Comparison of ENCODE assay signal across 28 cellular contexts in genomic region chr3:64289622-64290021, GRCh38.
"Had no signal": no experiment of that assay in that cellular context is flagged by ENCODE, and none has a peak within 500 bp of the region (broad histone marks: within the 10 kb centered on the region; RNA-seq: fewer than 3 reads in every experiment).

No MANE protein-coding gene starts in this region.

- ATAC-seq: activated T-cell treated with anti-CD3 and anti-CD28 coated beads, Interleukin-2, amount 50 U/mL, for 4 hours; activated T-helper 17 cell treated with anti-CD3 and anti-CD28 coated beads, Interleukin-2, amount 50 U/mL, for 72 hours; effector memory CD8-positive, alpha-beta T cell; gastroesophageal sphincter; heart right ventricle; T-helper 17 cell; WTC11 had no signal

- H3K36me3 ChIP-seq: brain microvascular endothelial cell, esophagus muscularis mucosa, gastroesophageal sphincter, heart right ventricle had no signal

- H3K9me3 ChIP-seq: esophagus muscularis mucosa, gastroesophageal sphincter, heart right ventricle had no signal

- DNase-seq: activated CD4-positive, alpha-beta memory T cell treated with anti-CD3 and anti-CD28 coated beads, Interleukin-2, amount 10 ng/mL, durations not matched to agents 7 days and 5 days; activated CD4-positive, alpha-beta T cell treated with anti-CD3 and anti-CD28 coated beads for 1 hour; activated CD4-positive, alpha-beta T cell treated with anti-CD3 and anti-CD28 coated beads for 4 hours; activated CD4-positive, alpha-beta T cell treated with anti-CD3 and anti-CD28 coated beads, Interleukin-2, amount 10 ng/mL, durations not matched to agents 7 days and 5 days; activated CD4-positive, alpha-beta T cell treated with anti-CD3 and anti-CD28 coated beads, Interleukin-2, amount 50 U/mL, for 4 hours; activated CD8-positive, alpha-beta memory T cell treated with anti-CD3 and anti-CD28 coated beads, Interleukin-2, amount 50 U/mL, for 48 hours; activated effector memory CD4-positive, alpha-beta T cell treated with Interleukin-2 at 50 U/mL for 16 hours; activated gamma-delta T cell treated with Interleukin-2 at 50 U/mL for 16 hours; activated naive CD4-positive, alpha-beta T cell treated with anti-CD3 and anti-CD28 coated beads, Interleukin-2, amount 50 U/mL, for 16 hours; activated naive CD4-positive, alpha-beta T cell treated with Interleukin-2 at 50 U/mL for 16 hours; activated T-cell treated with anti-CD3 and anti-CD28 coated beads for 4 hours; activated T-cell treated with anti-CD3 and anti-CD28 coated beads, Interleukin-2, amount 50 U/mL, for 4 hours; amniotic stem cell; anterior cingulate cortex; brain microvascular endothelial cell; effector CD4-positive, alpha-beta T cell; effector memory CD8-positive, alpha-beta T cell; erythroblast; foreskin melanocyte; heart right ventricle; T-helper 1 cell; T-helper 17 cell had no signal

- H3K27ac ChIP-seq: brain microvascular endothelial cell, coronary artery, esophagus muscularis mucosa, gastroesophageal sphincter, heart right ventricle, VCaP had no signal

- H3K4me3 ChIP-seq: coronary artery, esophagus muscularis mucosa, gastroesophageal sphincter, heart right ventricle had no signal

- H3K27me3 ChIP-seq: brain microvascular endothelial cell, esophagus muscularis mucosa, gastroesophageal sphincter, heart right ventricle had no signal
